1 cellular context compared by ENCODE assay signal in the genomic region with DNA sequence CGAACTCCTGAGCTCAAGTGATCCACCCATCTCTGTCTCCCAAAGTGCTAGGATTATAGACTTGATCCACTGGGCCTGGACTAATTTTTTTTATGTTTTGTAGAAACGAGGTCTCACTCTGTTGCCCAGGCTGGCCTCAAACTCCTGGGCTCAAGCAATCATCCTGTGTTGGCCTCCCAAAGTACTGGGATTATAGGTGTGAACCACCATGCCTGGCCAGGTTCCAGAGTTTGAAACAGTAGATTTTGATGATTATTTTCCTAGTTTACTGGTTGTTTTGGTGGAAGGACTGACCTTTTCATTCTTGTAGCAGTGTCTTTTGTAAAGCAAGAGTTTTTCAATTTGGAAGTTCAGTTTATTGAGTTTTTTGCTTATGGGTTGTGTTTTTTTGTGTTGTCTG.
TF ChIP-seq lines count a peak whose summit lies in the region.

No MANE protein-coding gene starts in this region.

TF ChIP-seq in HepG2, 621 proteins besides CTCF, POLR2A, EP300 and RAD21:
- no peak for TF ChIP-seq ZNF841 (CRISPR knock-in tag; IDR thresholded peaks at IDR 0.05; ENCODE audit: borderline replicate concordance)
- no peak for TF ChIP-seq HHEX (CRISPR knock-in tag; IDR thresholded peaks at IDR 0.05)
- no peak for TF ChIP-seq ZNF138 (CRISPR knock-in tag; IDR thresholded peaks at IDR 0.05; ENCODE audit: low read depth)
- TF ChIP-seq, protein P1, sequence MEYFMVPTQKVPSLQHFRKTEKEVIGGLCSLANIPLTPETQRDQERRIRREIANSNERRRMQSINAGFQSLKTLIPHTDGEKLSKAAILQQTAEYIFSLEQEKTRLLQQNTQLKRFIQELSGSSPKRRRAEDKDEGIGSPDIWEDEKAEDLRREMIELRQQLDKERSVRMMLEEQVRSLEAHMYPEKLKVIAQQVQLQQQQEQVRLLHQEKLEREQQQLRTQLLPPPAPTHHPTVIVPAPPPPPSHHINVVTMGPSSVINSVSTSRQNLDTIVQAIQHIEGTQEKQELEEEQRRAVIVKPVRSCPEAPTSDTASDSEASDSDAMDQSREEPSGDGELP (IDR thresholded peaks at IDR 0.05; ENCODE audit: borderline replicate concordance, low read depth) = no peak
- TF ChIP-seq, protein P2, sequence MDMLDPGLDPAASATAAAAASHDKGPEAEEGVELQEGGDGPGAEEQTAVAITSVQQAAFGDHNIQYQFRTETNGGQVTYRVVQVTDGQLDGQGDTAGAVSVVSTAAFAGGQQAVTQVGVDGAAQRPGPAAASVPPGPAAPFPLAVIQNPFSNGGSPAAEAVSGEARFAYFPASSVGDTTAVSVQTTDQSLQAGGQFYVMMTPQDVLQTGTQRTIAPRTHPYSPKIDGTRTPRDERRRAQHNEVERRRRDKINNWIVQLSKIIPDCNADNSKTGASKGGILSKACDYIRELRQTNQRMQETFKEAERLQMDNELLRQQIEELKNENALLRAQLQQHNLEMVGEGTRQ (IDR thresholded peaks at IDR 0.05; ENCODE audit: low read depth, low read length) = no peak
- TF ChIP-seq, protein P2 (CRISPR knock-in tag; IDR thresholded peaks at IDR 0.05; ENCODE audit: borderline replicate concordance) = no peak
- no peak for TF ChIP-seq DNMT3B (CRISPR knock-in tag; conservative IDR thresholded peaks at IDR 0.05)
- TF ChIP-seq NFKB2 (CRISPR knock-in tag; IDR thresholded peaks at IDR 0.05; ENCODE audit: borderline replicate concordance) = no peak
- TF ChIP-seq ZNF772 (CRISPR knock-in tag; IDR thresholded peaks at IDR 0.05) = no peak
TF ChIP-seq in HepG2: peak in this region for 0.
